9 cellular contexts compared by ENCODE assay signal in genomic region chr6:166005401-166005845, GRCh38.
DNase-seq lines count a peak whose midpoint lies in the region; ATAC-seq and TF ChIP-seq lines count a peak whose summit lies in the region.
"Had no signal": no experiment of that assay in that cellular context is flagged by ENCODE, and none has a peak within 500 bp of the region (broad histone marks: within the 10 kb centered on the region; RNA-seq: fewer than 3 reads in every experiment).

No MANE protein-coding gene starts in this region.

- no peak for TF ChIP-seq CTCF in astrocyte of the spinal cord (IDR thresholded peaks at IDR 0.05; ENCODE audit: low read depth, low read length)
- no peak for TF ChIP-seq CTCF in retinal pigment epithelial cell (conservative IDR thresholded peaks at IDR 0.05; ENCODE audit: low read depth, low read length)

- H3K36me3 ChIP-seq in iPS-15b (ENCODE audit: control insufficient read depth, insufficient read depth, low read length), result no peaks in the 10 kb centered on the region

- no peak for ATAC-seq in GM18517 (IDR thresholded peaks at IDR 0.05; ENCODE audit: unreplicated experiment)
- ATAC-seq: activated CD8-positive, alpha-beta T cell treated with anti-CD3 and anti-CD28 coated beads for 36 hours had no signal

- in situ Hi-C loops in astrocyte of the spinal cord (cut with HindIII; ENCODE audit: low sequenced_read_pairs), result no loop called here

- peak overlapping the region; percentile 36 for H3K4me3 ChIP-seq in astrocyte of the spinal cord (ENCODE audit: low read depth, low read length)
- H3K4me3 ChIP-seq in iPS-15b (ENCODE audit: low read depth, low read length), result peak overlapping the region; percentile 39
- H3K4me3 ChIP-seq in retinal pigment epithelial cell (ENCODE audit: low read length), result peak overlapping the region; percentile 47

- peaks cover 3% of the 10 kb centered on the region for H3K4me1 ChIP-seq in iPS-15b (ENCODE audit: control insufficient read depth, insufficient read depth, low read length)

- DNase-seq in EL, result peak; percentile 13
- DNase-seq in astrocyte of the spinal cord (ENCODE audit: low read depth, low spot score), result peak; percentile 73
- peak; percentile 50 for DNase-seq in retinal pigment epithelial cell (ENCODE audit: low read depth)
- DNase-seq in NCI-H2107 treated with DMSO at 0.1 percent for 48 hours (lab: John Stamatoyannopoulos, UW; ENCODE audit: unreplicated experiment), result no peak
- DNase-seq in glomerular visceral epithelial cell (ENCODE audit: extremely low spot score), result no peak
- DNase-seq in COLO668 (lab: John Stamatoyannopoulos, UW; ENCODE audit: unreplicated experiment), result no peak
- DNase-seq: activated CD8-positive, alpha-beta T cell treated with anti-CD3 and anti-CD28 coated beads for 36 hours had no signal

- H3K27me3 ChIP-seq in iPS-15b (ENCODE audit: control insufficient read depth, insufficient read depth, low read length), result peaks cover 92% of the 10 kb centered on the region

- H3K9me3 ChIP-seq in iPS-15b (ENCODE audit: control insufficient read depth, insufficient read depth, low read length), result no peaks in the 10 kb centered on the region

- no peak overlapping the region for H3K9ac ChIP-seq in iPS-15b (ENCODE audit: low read depth, low read length)

Comparison
In these comparisons a context has a peak if more than half of its experiments do, and no peak if none do; other contexts are left out.
1. DNase-seq: peak in EL (single experiment), astrocyte of the spinal cord (single experiment) and retinal pigment epithelial cell (single experiment); none in NCI-H2107 treated with DMSO at 0.1 percent for 48 hours (single experiment), glomerular visceral epithelial cell (single experiment) and COLO668 (single experiment).
2. Peak in every context shown above with its lines, with median percentiles within 50 percentile points of each other: H3K4me3 ChIP-seq.